27 cellular contexts compared by ENCODE assay signal in genomic region chr5:10788358-10788757, GRCh38. TPM values are rescaled to one million over a fixed set of nuclear protein-coding genes. Genes with fewer than 3 reads are reported as not detected.
DNase-seq lines count a peak whose midpoint lies in the region; ATAC-seq and TF ChIP-seq lines count a peak whose summit lies in the region.
"Had no signal": no experiment of that assay in that cellular context is flagged by ENCODE, and none has a peak within 500 bp of the region (broad histone marks: within the 10 kb centered on the region; RNA-seq: fewer than 3 reads in every experiment).

No MANE protein-coding gene starts in this region.

- no peaks in the 10 kb centered on the region for H3F3A ChIP-seq in smooth muscle cell (ENCODE audit: low read depth)

- no peak for ATAC-seq in HG03342 (IDR thresholded peaks at IDR 0.05; ENCODE audit: unreplicated experiment)
- ATAC-seq: A549; CD8-positive, alpha-beta T cell had no signal

- no peak overlapping the region for H2AFZ ChIP-seq in smooth muscle cell (ENCODE audit: low read depth)

- H3K9ac ChIP-seq in smooth muscle cell (ENCODE audit: low read depth): no peak overlapping the region
- H3K9ac ChIP-seq: KMS-11 had no signal

- H3K36me3 ChIP-seq in smooth muscle cell (ENCODE audit: low read depth): no peaks in the 10 kb centered on the region
- H3K36me3 ChIP-seq: HAP-1 had no signal

- H3K79me2 ChIP-seq in smooth muscle cell (ENCODE audit: low read depth): no peaks in the 10 kb centered on the region

- DNase-seq in Daoy (ENCODE audit: low read depth) (peak; percentile 12), RPMI7951 (ENCODE audit: low read depth) (peak; percentile 14), fibroblast of mammary gland (ENCODE audit: low read depth) (peak; percentile 11), smooth muscle cell (lab: John Stamatoyannopoulos, UW; ENCODE audit: unreplicated experiment) (no peak), ecto neural progenitor cell (ENCODE audit: low spot score) (no peak), DMS 273 (lab: John Stamatoyannopoulos, UW; ENCODE audit: unreplicated experiment) (no peak)
- DNase-seq: Caco-2; CD8-positive, alpha-beta T cell; DMS 273 treated with DMSO at 0.1 percent for 48 hours; DMS79; GF-D8; GOT3; NCI-H1048; NCI-H1417 treated with DMSO at 0.1 percent for 48 hours; NCI-H187; NCI-H2081 treated with DMSO at 0.1 percent for 48 hours; NCI-H2171; NCI-H510A; NCI-H82; SHP77; SW 1271 had no signal

- no peak overlapping the region for H3K4me3 ChIP-seq in fibroblast of mammary gland (ENCODE audit: control insufficient read depth, low read depth, low read length)
- no peak overlapping the region for H3K4me3 ChIP-seq in smooth muscle cell
- H3K4me3 ChIP-seq: A549, HAP-1 had no signal

- no peak overlapping the region for H3K27ac ChIP-seq in smooth muscle cell (ENCODE audit: low read depth)
- H3K27ac ChIP-seq: A549, C4-2B, KMS-11, RWPE1 had no signal

- no peaks in the 10 kb centered on the region for H4K20me1 ChIP-seq in smooth muscle cell (ENCODE audit: low read depth)

- peak overlapping the region; percentile 17 for H3K4me2 ChIP-seq in smooth muscle cell
- H3K4me2 ChIP-seq: A549, KMS-11 had no signal

- 93% methylated on average over 5 of the region's 5 CpGs for WGBS in smooth muscle cell (ENCODE audit: low lambda C conversion rate)

- TF ChIP-seq CTCF in fibroblast of mammary gland (conservative IDR thresholded peaks at IDR 0.05; ENCODE audit: control insufficient read depth, insufficient read depth, low read depth, low read length) (no peak), smooth muscle cell (IDR thresholded peaks at IDR 0.05; ENCODE audit: borderline replicate concordance, insufficient read depth, poor library complexity, severe bottlenecking) (no peak)

- no peaks in the 10 kb centered on the region for H3K4me1 ChIP-seq in smooth muscle cell (ENCODE audit: low read depth)
- H3K4me1 ChIP-seq: Caco-2, HAP-1 had no signal

- H3K9me3 ChIP-seq in smooth muscle cell (replicated peaks; ENCODE audit: low read depth): no peaks in the 10 kb centered on the region
- H3K9me3 ChIP-seq: A549, HAP-1 had no signal

- H3K27me3 ChIP-seq in smooth muscle cell (ENCODE audit: low read depth): no peaks in the 10 kb centered on the region

RNA-seq across cellular contexts. Expression of gene DAP, which starts 27.3 kb away (rescaled TPM):
- 19.1 and 19.9 TPM in 2 replicates for total RNA-seq in Daoy (2014; rRNA removed; shearing (Covaris generic))
- 33.2 and 35.8 TPM in 2 replicates for total RNA-seq in RPMI7951 (2014; rRNA removed; shearing (Covaris generic))
- 52.3 and 63.7 TPM in 2 replicates for total RNA-seq in smooth muscle cell
- polyA plus RNA-seq in smooth muscle cell: 160 and 190 TPM in 2 replicates

Comparison
In these comparisons a context has a peak if more than half of its experiments do, and no peak if none do; other contexts are left out.
1. DNase-seq: peak in Daoy (single experiment), RPMI7951 (single experiment) and fibroblast of mammary gland (single experiment); none in smooth muscle cell (single experiment), ecto neural progenitor cell (single experiment) and DMS 273 (single experiment).